Comparison of ENCODE assay signal across 1 cellular context in genomic region chr11:75790986-75791385, GRCh38.
TF ChIP-seq lines count a peak whose summit lies in the region.

No MANE protein-coding gene starts in this region.

TF ChIP-seq in HepG2, 621 proteins besides CTCF, POLR2A, EP300 and RAD21:
- TF ChIP-seq ZNF781 (CRISPR knock-in tag; IDR thresholded peaks at IDR 0.05; ENCODE audit: borderline replicate concordance, not compliant biosample characterization) (no peak), PAWR (CRISPR knock-in tag; IDR thresholded peaks at IDR 0.05; ENCODE audit: borderline replicate concordance) (no peak), HNF4A (CRISPR knock-in tag; IDR thresholded peaks at IDR 0.05) (no peak), ZNF816 (CRISPR knock-in tag; IDR thresholded peaks at IDR 0.05; ENCODE audit: borderline replicate concordance) (no peak), GABPA (IDR thresholded peaks at IDR 0.05; ENCODE audit: low read depth, low read length) (no peak), GABPA (CRISPR knock-in tag; IDR thresholded peaks at IDR 0.05; ENCODE audit: low read depth) (no peak), MTA1 (CRISPR knock-in tag; IDR thresholded peaks at IDR 0.05; ENCODE audit: borderline replicate concordance) (no peak), ZBTB26 (CRISPR knock-in tag; IDR thresholded peaks at IDR 0.05; ENCODE audit: borderline replicate concordance) (no peak), DPF2 (CRISPR knock-in tag; IDR thresholded peaks at IDR 0.05; ENCODE audit: borderline replicate concordance, low read depth) (no peak), ZNF749 (CRISPR knock-in tag; IDR thresholded peaks at IDR 0.05; ENCODE audit: borderline replicate concordance) (no peak), ZKSCAN5 (CRISPR knock-in tag; IDR thresholded peaks at IDR 0.05) (no peak), ZNF326 (CRISPR knock-in tag; IDR thresholded peaks at IDR 0.05; ENCODE audit: borderline replicate concordance) (no peak), ZNF432 (CRISPR knock-in tag; IDR thresholded peaks at IDR 0.05; ENCODE audit: borderline replicate concordance) (no peak), ZFP62 (CRISPR knock-in tag; IDR thresholded peaks at IDR 0.05) (no peak)
- TF ChIP-seq, protein P1, sequence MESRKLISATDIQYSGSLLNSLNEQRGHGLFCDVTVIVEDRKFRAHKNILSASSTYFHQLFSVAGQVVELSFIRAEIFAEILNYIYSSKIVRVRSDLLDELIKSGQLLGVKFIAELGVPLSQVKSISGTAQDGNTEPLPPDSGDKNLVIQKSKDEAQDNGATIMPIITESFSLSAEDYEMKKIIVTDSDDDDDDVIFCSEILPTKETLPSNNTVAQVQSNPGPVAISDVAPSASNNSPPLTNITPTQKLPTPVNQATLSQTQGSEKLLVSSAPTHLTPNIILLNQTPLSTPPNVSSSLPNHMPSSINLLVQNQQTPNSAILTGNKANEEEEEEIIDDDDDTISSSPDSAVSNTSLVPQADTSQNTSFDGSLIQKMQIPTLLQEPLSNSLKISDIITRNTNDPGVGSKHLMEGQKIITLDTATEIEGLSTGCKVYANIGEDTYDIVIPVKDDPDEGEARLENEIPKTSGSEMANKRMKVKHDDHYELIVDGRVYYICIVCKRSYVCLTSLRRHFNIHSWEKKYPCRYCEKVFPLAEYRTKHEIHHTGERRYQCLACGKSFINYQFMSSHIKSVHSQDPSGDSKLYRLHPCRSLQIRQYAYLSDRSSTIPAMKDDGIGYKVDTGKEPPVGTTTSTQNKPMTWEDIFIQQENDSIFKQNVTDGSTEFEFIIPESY (CRISPR knock-in tag; IDR thresholded peaks at IDR 0.05) = no peak
- TF ChIP-seq, protein P2, sequence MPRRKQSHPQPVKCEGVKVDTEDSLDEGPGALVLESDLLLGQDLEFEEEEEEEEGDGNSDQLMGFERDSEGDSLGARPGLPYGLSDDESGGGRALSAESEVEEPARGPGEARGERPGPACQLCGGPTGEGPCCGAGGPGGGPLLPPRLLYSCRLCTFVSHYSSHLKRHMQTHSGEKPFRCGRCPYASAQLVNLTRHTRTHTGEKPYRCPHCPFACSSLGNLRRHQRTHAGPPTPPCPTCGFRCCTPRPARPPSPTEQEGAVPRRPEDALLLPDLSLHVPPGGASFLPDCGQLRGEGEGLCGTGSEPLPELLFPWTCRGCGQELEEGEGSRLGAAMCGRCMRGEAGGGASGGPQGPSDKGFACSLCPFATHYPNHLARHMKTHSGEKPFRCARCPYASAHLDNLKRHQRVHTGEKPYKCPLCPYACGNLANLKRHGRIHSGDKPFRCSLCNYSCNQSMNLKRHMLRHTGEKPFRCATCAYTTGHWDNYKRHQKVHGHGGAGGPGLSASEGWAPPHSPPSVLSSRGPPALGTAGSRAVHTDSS (CRISPR knock-in tag; conservative IDR thresholded peaks at IDR 0.05) = no peak
- TF ChIP-seq, protein P3, sequence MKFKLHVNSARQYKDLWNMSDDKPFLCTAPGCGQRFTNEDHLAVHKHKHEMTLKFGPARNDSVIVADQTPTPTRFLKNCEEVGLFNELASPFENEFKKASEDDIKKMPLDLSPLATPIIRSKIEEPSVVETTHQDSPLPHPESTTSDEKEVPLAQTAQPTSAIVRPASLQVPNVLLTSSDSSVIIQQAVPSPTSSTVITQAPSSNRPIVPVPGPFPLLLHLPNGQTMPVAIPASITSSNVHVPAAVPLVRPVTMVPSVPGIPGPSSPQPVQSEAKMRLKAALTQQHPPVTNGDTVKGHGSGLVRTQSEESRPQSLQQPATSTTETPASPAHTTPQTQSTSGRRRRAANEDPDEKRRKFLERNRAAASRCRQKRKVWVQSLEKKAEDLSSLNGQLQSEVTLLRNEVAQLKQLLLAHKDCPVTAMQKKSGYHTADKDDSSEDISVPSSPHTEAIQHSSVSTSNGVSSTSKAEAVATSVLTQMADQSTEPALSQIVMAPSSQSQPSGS (CRISPR knock-in tag; IDR thresholded peaks at IDR 0.05) = no peak
